ENCODE assay signal across 9 cellular contexts in genomic region chr3:171646357-171647133, GRCh38.
DNase-seq lines count a peak whose midpoint lies in the region; ATAC-seq, FAIRE-seq and TF ChIP-seq lines count a peak whose summit lies in the region.
"Had no signal": no experiment of that assay in that cellular context is flagged by ENCODE, and none has a peak within 500 bp of the region (broad histone marks: within the 10 kb centered on the region; RNA-seq: fewer than 3 reads in every experiment).

No MANE protein-coding gene starts in this region.

- CTCF ChIA-PET in GM10248 (lab: Yijun Ruan, JAX) = interaction anchor here (1.0 to 4.1 kb wide), 11 partner anchors 9 to 695 kb away, joined by 3 to 39 read pairs (median 5); no protein-coding TSS in a partner anchor

- peak; percentile 52 for DNase-seq in GM10248 (ENCODE audit: extremely low spot score)
- peak; percentile 70 for DNase-seq in NAMALWA (ENCODE audit: low spot score)
- DNase-seq in glutamatergic neuron = no peak
- DNase-seq in retinal pigment epithelial cell (ENCODE audit: low read depth) = no peak
- DNase-seq in activated gamma-delta T cell treated with Interleukin-2 at 50 U/mL for 16 hours = no peak

- no peaks in the 10 kb centered on the region for H3K36me3 Mint-ChIP-seq in glutamatergic neuron (ENCODE audit: unreplicated experiment)

- POLR2A ChIA-PET in GM10248 (lab: Yijun Ruan, JAX) = no interaction called here

- FAIRE-seq in TTC549 (lab: Jason Lieb, UNC) = peak; percentile 87

- TF ChIP-seq CTCF in 22Rv1 (IDR thresholded peaks at IDR 0.05) = peak; percentile 74
- TF ChIP-seq CTCF in GM10248 (IDR thresholded peaks at IDR 0.05; ENCODE audit: control extremely low read depth, extremely low read depth, low read depth, missing control alignments) = peak; percentile 56
- TF ChIP-seq CTCF in glutamatergic neuron (IDR thresholded peaks at IDR 0.05; ENCODE audit: partially characterized antibody, unreplicated experiment) = peak; percentile 70
- peak; percentile 54 for TF ChIP-seq CTCF in retinal pigment epithelial cell (conservative IDR thresholded peaks at IDR 0.05; ENCODE audit: low read depth, low read length)

- no peaks in the 10 kb centered on the region for H3K4me1 Mint-ChIP-seq in glutamatergic neuron (ENCODE audit: low read depth, unreplicated experiment)
- H3K4me1 Mint-ChIP-seq: central memory CD8-positive, alpha-beta T cell had no signal

- H3K27ac ChIP-seq in 22Rv1 = no peak overlapping the region

- H3K9me3 Mint-ChIP-seq in glutamatergic neuron (ENCODE audit: unreplicated experiment) = no peaks in the 10 kb centered on the region
- H3K9me3 Mint-ChIP-seq: central memory CD8-positive, alpha-beta T cell had no signal

- H3K27ac Mint-ChIP-seq in glutamatergic neuron (ENCODE audit: unreplicated experiment) = no peak overlapping the region

- H3K27me3 Mint-ChIP-seq in glutamatergic neuron (ENCODE audit: unreplicated experiment) = no peaks in the 10 kb centered on the region

- H3K4me3 Mint-ChIP-seq in glutamatergic neuron (ENCODE audit: unreplicated experiment) = no peak overlapping the region
- H3K4me3 Mint-ChIP-seq: central memory CD8-positive, alpha-beta T cell had no signal

- H3K4me3 ChIP-seq in retinal pigment epithelial cell (ENCODE audit: low read length) = no peak overlapping the region

- no peak for ATAC-seq in HG02885 (IDR thresholded peaks at IDR 0.05; ENCODE audit: poor library complexity, unreplicated experiment)

Comparison
In these comparisons a context has a peak if more than half of its experiments do, and no peak if none do; other contexts are left out.
1. DNase-seq: peak in GM10248 (single experiment) and NAMALWA (single experiment); none in glutamatergic neuron (single experiment), retinal pigment epithelial cell (single experiment) and activated gamma-delta T cell treated with Interleukin-2 at 50 U/mL for 16 hours (single experiment).
2. Peak in every context shown above with its lines, with median percentiles within 50 percentile points of each other: CTCF ChIP-seq.